In the genomic region with DNA sequence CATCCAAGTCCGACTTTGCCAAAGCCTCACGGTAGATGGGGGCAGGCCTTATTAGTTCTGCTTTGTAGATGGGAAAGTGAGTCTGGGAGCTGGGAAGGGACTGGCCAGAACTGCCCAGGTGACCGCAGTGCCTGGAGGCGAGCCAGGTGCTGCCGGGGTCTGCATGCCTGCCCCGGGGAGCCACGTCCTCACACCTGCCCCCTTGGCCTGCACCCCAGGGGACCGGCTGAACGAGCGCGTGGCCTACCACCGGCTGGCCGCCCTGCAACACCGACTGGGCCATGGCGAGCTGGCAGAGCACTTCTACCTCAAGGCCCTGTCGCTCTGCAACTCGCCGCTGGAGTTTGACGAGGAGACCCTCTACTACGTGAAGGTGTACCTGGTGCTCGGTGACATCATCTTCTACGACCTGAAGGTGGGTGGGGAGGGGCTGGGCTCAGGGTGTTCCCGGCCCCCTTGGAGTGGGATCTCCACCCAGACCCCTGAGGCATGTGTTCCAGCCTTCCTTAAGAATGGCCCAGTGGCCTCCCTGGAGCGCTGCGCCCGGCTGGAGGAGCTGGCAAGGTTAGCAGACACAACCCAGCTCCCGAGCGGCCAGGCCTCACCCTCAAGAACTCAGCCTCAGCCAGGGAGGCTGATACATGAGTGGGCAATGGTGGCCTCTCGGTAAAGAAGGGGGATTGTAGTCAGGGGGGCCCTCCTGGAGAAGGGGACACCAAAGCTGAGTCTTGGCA, we compare ENCODE assay signal across 26 cellular contexts. TPM values are rescaled to one million over a fixed set of nuclear protein-coding genes. Genes with fewer than 3 reads are reported as not detected.
"Had no signal": no experiment of that assay in that cellular context is flagged by ENCODE, and none has a peak within 500 bp of the region (broad histone marks: within the 10 kb centered on the region; RNA-seq: fewer than 3 reads in every experiment).

No MANE protein-coding gene starts in this region.

- H3K4me3 Mint-ChIP-seq: activated B cell treated with CpG ODN at 0.5 μM for 24 hours; activated CD4-positive, alpha-beta T cell treated with anti-CD3 and anti-CD28 coated beads for 36 hours; activated naive CD8-positive, alpha-beta T cell; activated T-cell treated with anti-CD3 and anti-CD28 coated beads, Interleukin-2, amount 50 U/mL, for 4 hours; dendritic cell treated with granulocyte-macrophage colony-stimulating factor and Interleukin-4, amounts not matched to agents 40 ng/mL and 50 ng/mL, for 4 days; immature natural killer cell; nephron had no signal

- H3K4me1 ChIP-seq: adrenal gland, foreskin keratinocyte, parathyroid adenoma had no signal

- H2AFZ ChIP-seq: parathyroid adenoma had no signal

- H3K79me2 ChIP-seq: parathyroid adenoma had no signal

- H3K36me3 ChIP-seq: ascending aorta, brain microvascular endothelial cell, uterus had no signal

- H3K9me3 Mint-ChIP-seq: activated B cell treated with CpG ODN at 0.5 μM for 24 hours; activated T-cell treated with anti-CD3 and anti-CD28 coated beads, Interleukin-2, amount 50 U/mL, for 4 hours; activated T-helper 2 cell treated with anti-CD3 and anti-CD28 coated beads, Interferon-gamma antibody, Interleukin-2, Interleukin-4, amounts not matched to agents 10 μg/mL and 5 μg/mL and 100 μg/mL, durations not matched to agents 14 hours and 24 hours and 36 hours; dendritic cell treated with granulocyte-macrophage colony-stimulating factor and Interleukin-4, amounts not matched to agents 40 ng/mL and 50 ng/mL, for 4 days; nephron had no signal

- H3K9ac ChIP-seq: parathyroid adenoma had no signal

- H3K27ac ChIP-seq: adrenal gland, ascending aorta, brain microvascular endothelial cell, foreskin keratinocyte, left lung, parathyroid adenoma, uterus had no signal

- H3K27me3 ChIP-seq: adrenal gland, ascending aorta, brain microvascular endothelial cell, foreskin keratinocyte, left lung, stomach, uterus had no signal

- H3K27ac Mint-ChIP-seq: activated B cell treated with CpG ODN at 0.5 μM for 24 hours; activated CD4-positive, alpha-beta T cell treated with anti-CD3 and anti-CD28 coated beads for 36 hours; activated naive CD8-positive, alpha-beta T cell; activated T-helper 2 cell treated with anti-CD3 and anti-CD28 coated beads, Interferon-gamma antibody, Interleukin-2, Interleukin-4, amounts not matched to agents 10 μg/mL and 5 μg/mL and 100 μg/mL, durations not matched to agents 14 hours and 24 hours and 36 hours; dendritic cell treated with granulocyte-macrophage colony-stimulating factor and Interleukin-4, amounts not matched to agents 40 ng/mL and 50 ng/mL, for 4 days; immature natural killer cell; nephron had no signal

- H3K27me3 Mint-ChIP-seq: activated B cell treated with CpG ODN at 0.5 μM for 24 hours; activated CD4-positive, alpha-beta T cell treated with anti-CD3 and anti-CD28 coated beads for 36 hours; activated naive CD8-positive, alpha-beta T cell; dendritic cell treated with granulocyte-macrophage colony-stimulating factor and Interleukin-4, amounts not matched to agents 40 ng/mL and 50 ng/mL, for 4 days had no signal

- H3K9me3 ChIP-seq: adrenal gland, ascending aorta, left lung, stomach, uterus had no signal

- H3K4me3 ChIP-seq: adrenal gland, ascending aorta, left lung, stomach, uterus had no signal

- DNase-seq: activated CD4-positive, alpha-beta T cell treated with anti-CD3 and anti-CD28 coated beads, Interleukin-2, amount 50 U/mL, for 48 hours; activated CD8-positive, alpha-beta memory T cell treated with anti-CD3 and anti-CD28 coated beads, Interleukin-2, amount 50 U/mL, for 48 hours; activated naive CD4-positive, alpha-beta T cell; activated T-cell treated with anti-CD3 and anti-CD28 coated beads, Interleukin-2, amount 50 U/mL, for 4 hours; adrenal gland; brain microvascular endothelial cell; caudate nucleus; effector CD8-positive, alpha-beta T cell; immature natural killer cell; T1000; trophoblast cell; uterus had no signal

- ATAC-seq: activated CD4-positive, alpha-beta T cell treated with anti-CD3 and anti-CD28 coated beads for 36 hours; activated T-cell treated with anti-CD3 and anti-CD28 coated beads, Interleukin-2, amount 50 U/mL, for 4 hours; left lung; right cardiac atrium had no signal

RNA-seq across cellular contexts. Expression of gene HTRA3, which starts 32.1 kb away (rescaled TPM):
- total RNA-seq: activated B cell treated with CpG ODN at 0.5 μM for 24 hours; activated CD4-positive, alpha-beta T cell treated with anti-CD3 and anti-CD28 coated beads for 36 hours; activated CD8-positive, alpha-beta memory T cell treated with anti-CD3 and anti-CD28 coated beads for 36 hours; activated T-cell treated with anti-CD3 and anti-CD28 coated beads, Interleukin-2, amount 50 U/mL, for 4 hours; foreskin keratinocyte had no signal
- polyA plus RNA-seq: foreskin keratinocyte, immature natural killer cell, mammary epithelial cell had no signal
